ENCODE assay signal across 17 cellular contexts in the genomic region with DNA sequence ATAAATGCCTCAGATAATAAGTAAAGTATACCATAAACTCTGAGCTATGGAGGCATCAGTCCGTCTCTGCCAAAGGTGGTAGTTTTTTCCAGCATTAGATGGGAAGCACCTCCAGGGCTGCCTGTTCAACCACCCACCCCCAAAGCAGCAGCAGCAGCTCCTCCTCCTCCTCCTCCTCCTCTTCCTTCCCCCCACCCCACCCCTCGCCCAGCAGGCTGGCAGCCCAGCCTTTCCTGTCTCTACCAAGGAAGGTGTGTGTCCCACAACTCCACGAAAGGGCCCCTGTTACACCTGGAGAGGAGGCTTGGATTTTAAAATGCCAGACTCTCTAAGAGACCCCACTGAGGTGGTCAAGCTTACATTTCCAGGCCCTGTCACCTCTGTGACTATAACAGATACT.
"Had no signal": no experiment of that assay in that cellular context is flagged by ENCODE, and none has a peak within 500 bp of the region (broad histone marks: within the 10 kb centered on the region; RNA-seq: fewer than 3 reads in every experiment).

No MANE protein-coding gene starts in this region.

- H3K4me1 Mint-ChIP-seq: activated B cell treated with CpG ODN at 0.5 μM for 24 hours, neural crest cell had no signal

- H3K9me3 ChIP-seq: lower lobe of right lung, mucosa of descending colon, tibial artery had no signal

- H3K27me3 Mint-ChIP-seq: activated B cell treated with CpG ODN at 0.5 μM for 24 hours; activated CD4-positive, alpha-beta memory T cell treated with anti-CD3 and anti-CD28 coated beads for 36 hours; activated CD8-positive, alpha-beta memory T cell treated with anti-CD3 and anti-CD28 coated beads, Interleukin-2, amount 10 ng/mL, durations not matched to agents 7 days and 5 days had no signal

- H3K4me3 ChIP-seq: lower lobe of right lung, mucosa of descending colon, tibial artery had no signal

- ATAC-seq: left lobe of liver, lower lobe of right lung, sciatic nerve had no signal

- H3K4me3 Mint-ChIP-seq: activated B cell treated with CpG ODN at 0.5 μM for 24 hours; activated CD4-positive, alpha-beta memory T cell treated with anti-CD3 and anti-CD28 coated beads for 36 hours; activated CD8-positive, alpha-beta memory T cell treated with anti-CD3 and anti-CD28 coated beads, Interleukin-2, amount 10 ng/mL, durations not matched to agents 7 days and 5 days; neural crest cell had no signal

- H3K9me3 Mint-ChIP-seq: activated B cell treated with CpG ODN at 0.5 μM for 24 hours; activated CD4-positive, alpha-beta memory T cell treated with anti-CD3 and anti-CD28 coated beads for 36 hours had no signal

- H3K27ac ChIP-seq: lower lobe of right lung, tibial artery had no signal

- FAIRE-seq: astrocyte, small intestine had no signal

- DNase-seq: activated B cell treated with CpG ODN at 0.5 μM for 24 hours; dermis blood vessel endothelial cell; effector CD8-positive, alpha-beta T cell; foreskin melanocyte; lower lobe of right lung; occipital lobe; posterior cingulate gyrus; tibial artery had no signal

- H3K27ac Mint-ChIP-seq: activated B cell treated with CpG ODN at 0.5 μM for 24 hours; activated CD4-positive, alpha-beta memory T cell treated with anti-CD3 and anti-CD28 coated beads for 36 hours; activated naive CD4-positive, alpha-beta T cell treated with anti-CD3 and anti-CD28 coated beads, Interleukin-2, amount 50 U/mL, for 72 hours had no signal

- H3K36me3 ChIP-seq: lower lobe of right lung, tibial artery had no signal

- H3K36me3 Mint-ChIP-seq: activated naive CD4-positive, alpha-beta T cell treated with anti-CD3 and anti-CD28 coated beads, Interleukin-2, amount 50 U/mL, for 72 hours had no signal

- H3K4me1 ChIP-seq: lower lobe of right lung, tibial artery had no signal

- H3K27me3 ChIP-seq: tibial artery had no signal
